ENCODE assay signal across 30 cellular contexts in the genomic region with DNA sequence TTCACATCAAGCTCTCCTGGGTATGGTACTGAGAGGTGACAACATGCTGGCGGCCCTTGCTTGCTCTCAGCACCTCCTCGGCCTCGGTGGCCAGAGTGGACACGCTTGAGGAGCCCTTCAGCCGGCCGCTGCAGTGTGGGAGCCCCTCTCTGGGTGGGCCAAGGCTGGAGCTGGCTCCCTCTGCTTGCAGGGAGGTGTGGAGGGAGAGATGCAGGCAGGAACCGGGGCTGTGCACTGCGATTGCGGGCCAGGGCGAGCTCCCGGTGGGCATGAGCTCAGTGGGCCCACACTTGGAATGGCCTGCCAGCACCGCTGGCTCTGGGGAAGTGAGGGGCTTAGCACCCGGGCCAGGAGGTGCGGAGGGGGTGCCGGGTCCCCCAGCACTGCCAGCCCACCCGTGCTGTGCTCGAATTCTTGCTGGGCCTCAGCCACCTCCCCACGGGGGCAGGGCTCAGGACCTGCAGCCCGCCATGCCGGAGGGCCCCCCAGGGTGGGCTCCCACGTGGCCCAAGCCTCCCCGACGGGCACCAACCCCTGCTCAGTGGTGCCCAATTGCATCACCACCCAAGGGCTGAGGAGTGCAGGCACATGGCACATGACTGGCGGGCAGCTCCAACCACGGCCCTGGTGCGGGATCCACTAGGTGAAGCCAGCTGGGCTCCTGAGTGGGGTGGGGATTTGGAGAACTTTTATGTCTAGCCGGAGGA.
"Had no signal": no experiment of that assay in that cellular context is flagged by ENCODE, and none has a peak within 500 bp of the region (broad histone marks: within the 10 kb centered on the region; RNA-seq: fewer than 3 reads in every experiment).

No MANE protein-coding gene starts in this region.

- H3K9me3 ChIP-seq: body of pancreas had no signal

- H3K4me1 ChIP-seq: adrenal gland, body of pancreas, breast epithelium had no signal

- H3K4me3 ChIP-seq: adrenal gland, body of pancreas, breast epithelium had no signal

- ATAC-seq: activated CD8-positive, alpha-beta T cell treated with anti-CD3 and anti-CD28 coated beads, Interleukin-2, amount 10 ng/mL, durations not matched to agents 7 days and 5 days; activated naive CD4-positive, alpha-beta T cell treated with anti-CD3 and anti-CD28 coated beads, Interleukin-2, amount 50 U/mL, for 72 hours; body of pancreas; Panc1; SK-N-SH treated with all-trans-retinoic acid at 6 μM for 48 hours had no signal

- H3K27ac ChIP-seq: adrenal gland, body of pancreas, breast epithelium, KMS-11, VCaP had no signal

- DNase-seq: activated CD4-positive, alpha-beta T cell treated with anti-CD3 and anti-CD28 coated beads for 1 hour; activated CD4-positive, alpha-beta T cell treated with anti-CD3 and anti-CD28 coated beads, Interleukin-2, amount 10 ng/mL, durations not matched to agents 7 days and 5 days; activated CD4-positive, alpha-beta T cell treated with anti-CD3 and anti-CD28 coated beads, Interleukin-2, amount 50 U/mL, for 48 hours; activated CD4-positive, CD25-positive, alpha-beta regulatory T cell; activated CD8-positive, alpha-beta T cell treated with anti-CD3 and anti-CD28 coated beads, Interleukin-2, amount 10 ng/mL, durations not matched to agents 7 days and 5 days; activated gamma-delta T cell; activated naive CD4-positive, alpha-beta T cell treated with Interleukin-2 at 50 U/mL for 16 hours; activated T-cell treated with anti-CD3 and anti-CD28 coated beads, Interleukin-2, amount 50 U/mL, for 24 hours; adrenal gland; body of pancreas; MM.1S; MV-4-11; NCI-H1092; NCI-H1436 treated with DMSO at 0.1 percent for 48 hours; NCI-H1694 treated with DMSO at 0.1 percent for 48 hours; NCI-H2029; NCI-H345; NCI-H524 treated with DMSO at 0.1 percent for 48 hours; SIG-M5; SW 1271; T-helper 1 cell; T-helper 2 cell; T-helper 9 cell had no signal

- H3K27ac Mint-ChIP-seq: activated CD4-positive, alpha-beta T cell treated with anti-CD3 and anti-CD28 coated beads, Interleukin-2, amount 10 ng/mL, durations not matched to agents 7 days and 5 days; activated CD8-positive, alpha-beta T cell treated with anti-CD3 and anti-CD28 coated beads, Interleukin-2, amount 10 ng/mL, durations not matched to agents 7 days and 5 days; activated naive CD4-positive, alpha-beta T cell treated with anti-CD3 and anti-CD28 coated beads, Interleukin-2, amount 50 U/mL, for 72 hours; activated T-cell treated with anti-CD3 and anti-CD28 coated beads, Interleukin-2, amount 50 U/mL, for 24 hours; activated T-helper 2 cell treated with anti-CD3 and anti-CD28 coated beads, Interferon-gamma antibody, Interleukin-2, Interleukin-4, amounts not matched to agents 10 μg/mL and 5 μg/mL and 100 μg/mL, durations not matched to agents 14 hours and 24 hours and 36 hours had no signal

- H3K4me1 Mint-ChIP-seq: activated CD4-positive, alpha-beta T cell treated with anti-CD3 and anti-CD28 coated beads, Interleukin-2, amount 10 ng/mL, durations not matched to agents 7 days and 5 days had no signal

- H3K36me3 ChIP-seq: adrenal gland, breast epithelium had no signal

- H3K27me3 ChIP-seq: adrenal gland, body of pancreas, breast epithelium had no signal

- H3K9me3 Mint-ChIP-seq: activated CD4-positive, alpha-beta T cell treated with anti-CD3 and anti-CD28 coated beads, Interleukin-2, amount 10 ng/mL, durations not matched to agents 7 days and 5 days; activated T-helper 2 cell treated with anti-CD3 and anti-CD28 coated beads, Interferon-gamma antibody, Interleukin-2, Interleukin-4, amounts not matched to agents 10 μg/mL and 5 μg/mL and 100 μg/mL, durations not matched to agents 14 hours and 24 hours and 36 hours had no signal

- H3K4me3 Mint-ChIP-seq: activated CD4-positive, alpha-beta T cell treated with anti-CD3 and anti-CD28 coated beads, Interleukin-2, amount 10 ng/mL, durations not matched to agents 7 days and 5 days; activated CD8-positive, alpha-beta T cell treated with anti-CD3 and anti-CD28 coated beads, Interleukin-2, amount 10 ng/mL, durations not matched to agents 7 days and 5 days; activated T-cell treated with anti-CD3 and anti-CD28 coated beads, Interleukin-2, amount 50 U/mL, for 24 hours had no signal
